ENCODE assay signal across 8 cellular contexts in the genomic region with DNA sequence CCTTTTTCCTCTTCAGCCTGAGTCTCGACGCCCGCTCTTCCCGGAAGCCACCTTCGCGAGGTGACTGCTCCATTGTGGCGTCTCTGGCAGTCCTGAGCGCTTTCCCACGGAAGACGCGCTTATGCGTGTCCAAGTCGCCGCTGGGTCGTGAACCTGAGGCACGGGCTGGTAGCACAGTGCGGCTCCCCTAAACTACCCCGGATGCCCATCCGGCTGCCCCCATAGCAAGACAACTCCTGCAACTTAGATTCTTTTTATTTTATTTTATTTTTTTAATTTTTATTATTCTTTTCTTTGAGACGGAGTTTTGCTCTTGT. TPM values are rescaled to one million over a fixed set of nuclear protein-coding genes. Genes with fewer than 3 reads are reported as not detected.
DNase-seq lines count a peak whose midpoint lies in the region; ATAC-seq and TF ChIP-seq lines count a peak whose summit lies in the region.

No MANE protein-coding gene starts in this region.

- TF ChIP-seq CTCF in fibroblast of villous mesenchyme (IDR thresholded peaks at IDR 0.05; ENCODE audit: insufficient read depth, low read depth, low read length) (no peak), GM10248 (IDR thresholded peaks at IDR 0.05; ENCODE audit: control extremely low read depth, extremely low read depth, low read depth, missing control alignments) (no peak)

- no peaks in the 10 kb centered on the region for H3K27me3 ChIP-seq in SJCRH30

- H3K27ac ChIP-seq in SJCRH30: peak overlapping the region; percentile 82
- peak overlapping the region; percentile 32 to 96 (median 85) for H3K27ac ChIP-seq in skin epidermis

- no peaks in the 10 kb centered on the region for H3K4me1 ChIP-seq in SJCRH30

- no peaks in the 10 kb centered on the region; the same call in 1 of the 2 replicates for H3K36me3 ChIP-seq in SJCRH30

- peak overlapping the region; percentile 63 for H3K4me3 ChIP-seq in SJCRH30
- peak overlapping the region; percentile 65 for H3K4me3 ChIP-seq in fibroblast of villous mesenchyme (ENCODE audit: low read depth, low read length)
- H3K4me3 ChIP-seq in skin epidermis: peak overlapping the region; percentile 43 to 67 (median 50)

- CTCF ChIA-PET in GM10248 (lab: Yijun Ruan, JAX): interaction anchor here (1.0 to 4.0 kb wide), 5 partner anchors 23 to 119 kb away, joined by 3 to 21 read pairs (median 5); a partner anchor contains a TSS

- no peaks in the 10 kb centered on the region for H3K9me3 ChIP-seq in SJCRH30 (replicated peaks)

- POLR2A ChIA-PET in GM10248 (lab: Yijun Ruan, JAX): interaction anchor here (0.7 to 0.9 kb wide), 2 partner anchors 19 to 73 kb away, joined by 3 read pairs; a partner anchor contains a TSS

- ATAC-seq in GM21390 (IDR thresholded peaks at IDR 0.05; ENCODE audit: unreplicated experiment): peak; percentile 16
- no peak for ATAC-seq in GM19397 (IDR thresholded peaks at IDR 0.05; ENCODE audit: unreplicated experiment)
- ATAC-seq in HG03457 (IDR thresholded peaks at IDR 0.05; ENCODE audit: unreplicated experiment): no peak

- no peak for DNase-seq in SJCRH30
- no peak for DNase-seq in fibroblast of villous mesenchyme (ENCODE audit: low read depth)
- no peak for DNase-seq in GM10248 (ENCODE audit: extremely low spot score)
- DNase-seq in COR-L47 (lab: John Stamatoyannopoulos, UW): no peak

RNA-seq across cellular contexts. Expression of a gene that starts 2.1 kb away (rescaled TPM):
- total RNA-seq in SJCRH30 (2014; rRNA removed; shearing (Covaris generic)): 0.24 TPM in 1 of 2 replicates, not detected in the other
- under 0.01 and 0.86 TPM in 2 replicates for total RNA-seq in fibroblast of villous mesenchyme

RNA-seq across cellular contexts. Expression of a gene that starts 7.2 kb away (rescaled TPM):
- total RNA-seq in SJCRH30 (2014; rRNA removed; shearing (Covaris generic)): 7.4 and 9.0 TPM in 2 replicates
- total RNA-seq in fibroblast of villous mesenchyme: 17.4 and 19.9 TPM in 2 replicates

RNA-seq across cellular contexts. Expression of a gene that starts 26.3 kb away (rescaled TPM):
- 17.4 TPM in 2 replicates for total RNA-seq in SJCRH30 (2014; rRNA removed; shearing (Covaris generic))
- total RNA-seq in fibroblast of villous mesenchyme: 24.8 and 49.7 TPM in 2 replicates
